ENCODE assay signal across 1 cellular context in the genomic region with DNA sequence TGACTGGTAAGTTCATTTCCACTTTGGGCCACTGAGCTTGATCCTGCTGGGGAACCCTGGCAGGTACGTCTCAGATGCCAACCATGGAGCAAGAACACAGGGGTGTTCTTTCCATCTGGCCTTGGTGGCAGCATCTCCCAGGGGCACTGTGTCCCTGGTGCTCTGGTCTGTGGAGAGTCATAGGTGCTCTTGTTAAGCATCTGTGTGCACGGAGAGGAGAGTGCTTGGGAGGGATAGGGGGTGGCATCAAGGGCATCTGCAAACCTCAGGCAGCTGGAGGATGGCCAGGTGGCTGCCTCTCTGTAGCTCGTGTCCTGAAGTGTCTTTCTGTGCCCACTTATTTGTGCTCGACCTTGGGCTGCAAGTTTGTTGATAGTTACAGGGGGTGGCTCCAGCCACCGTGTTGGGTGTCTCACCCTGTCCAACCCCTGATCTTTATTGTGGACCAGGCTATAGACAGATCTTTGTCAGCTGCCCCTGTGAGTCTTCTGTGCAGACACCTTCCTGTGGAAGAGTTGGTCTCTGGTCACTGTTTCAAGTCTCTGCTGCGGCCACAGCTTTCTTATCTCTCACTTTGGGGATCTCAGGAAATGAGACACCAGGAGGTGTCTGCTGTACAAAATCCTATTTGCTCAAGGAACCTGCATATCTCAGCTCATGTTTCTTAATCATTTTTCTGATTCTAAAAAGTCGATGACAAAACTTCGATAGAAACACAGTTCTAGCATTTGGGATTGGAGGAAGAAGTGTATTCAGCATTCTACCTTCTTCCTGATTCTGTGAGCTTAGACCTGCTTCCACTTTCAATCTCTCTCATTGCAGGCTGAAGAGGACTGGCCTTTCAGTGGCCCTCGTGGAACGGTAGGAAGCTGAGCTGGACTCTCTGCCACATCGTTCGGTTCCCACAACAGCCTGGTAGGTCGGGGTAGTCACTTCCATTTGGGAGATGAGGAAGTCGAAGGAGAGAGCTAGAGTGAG.
TF ChIP-seq lines count a peak whose summit lies in the region.

No MANE protein-coding gene starts in this region.

TF ChIP-seq in K562, 482 proteins besides CTCF, POLR2A, EP300 and RAD21 (continued from another document):
- TF ChIP-seq E2F8 (IDR thresholded peaks at IDR 0.05; ENCODE audit: low read depth, partially characterized antibody) (no peak), IFI16 (CRISPR knock-in tag; IDR thresholded peaks at IDR 0.05) (no peak), PRMT5 (CRISPR knock-in tag; IDR thresholded peaks at IDR 0.05) (no peak), PREB (CRISPR knock-in tag; IDR thresholded peaks at IDR 0.05) (no peak), MLLT1 (IDR thresholded peaks at IDR 0.05) (no peak), NR2C1 (IDR thresholded peaks at IDR 0.05) (no peak), NR2C1 (tag; IDR thresholded peaks at IDR 0.05) (no peak), SMARCA4 (IDR thresholded peaks at IDR 0.05) (peak; percentile 73; the same call in 1 of the 2 replicates), TEAD1 (CRISPR knock-in tag; IDR thresholded peaks at IDR 0.05) (no peak), HCFC1 (IDR thresholded peaks at IDR 0.05; ENCODE audit: low read depth, low read length) (0 out of 2 replicates have a peak, but pooled peaks have one; percentile 17), TAF1 (IDR thresholded peaks at IDR 0.05; ENCODE audit: control insufficient read depth, extremely low read depth, insufficient read depth, low read length, severe bottlenecking) (no peak), PRPF4 (IDR thresholded peaks at IDR 0.05; ENCODE audit: insufficient read depth, low read depth, low read length, poor library complexity, severe bottlenecking) (no peak), NCOA4 (IDR thresholded peaks at IDR 0.05; ENCODE audit: partially characterized antibody) (no peak), MEF2D (tag; conservative IDR thresholded peaks at IDR 0.05; ENCODE audit: low read depth) (no peak), DIDO1 (tag; IDR thresholded peaks at IDR 0.05; ENCODE audit: low read depth) (no peak), CHD4 (IDR thresholded peaks at IDR 0.05; ENCODE audit: insufficient read depth, insufficient replicate concordance, low read depth, low read length, poor library complexity, severe bottlenecking) (no peak), ZFX (CRISPR knock-in tag; IDR thresholded peaks at IDR 0.05) (no peak), NCOA6 (IDR thresholded peaks at IDR 0.05) (no peak), PHB2 (IDR thresholded peaks at IDR 0.05; ENCODE audit: low read depth) (no peak), HNRNPK (IDR thresholded peaks at IDR 0.05; ENCODE audit: low read depth, low read length, poor library complexity, severe bottlenecking) (no peak), IRF2 (CRISPR knock-in tag; IDR thresholded peaks at IDR 0.05) (no peak), HNRNPUL1 (IDR thresholded peaks at IDR 0.05; ENCODE audit: low read length) (no peak), ZNF395 (CRISPR knock-in tag; IDR thresholded peaks at IDR 0.05) (no peak), ZNF324 (CRISPR knock-in tag; IDR thresholded peaks at IDR 0.05) (no peak), THAP7 (CRISPR knock-in tag; IDR thresholded peaks at IDR 0.05) (no peak), ZNF76 (CRISPR knock-in tag; IDR thresholded peaks at IDR 0.05; ENCODE audit: borderline replicate concordance) (no peak), FOXA3 (CRISPR knock-in tag; conservative IDR thresholded peaks at IDR 0.05 in 1 of 2, IDR thresholded peaks at IDR 0.05 in 1 of 2) (peak in 1 of 2 experiments; percentile 43; a peak in 1 of 4 replicates)
- TF ChIP-seq, protein P1, sequence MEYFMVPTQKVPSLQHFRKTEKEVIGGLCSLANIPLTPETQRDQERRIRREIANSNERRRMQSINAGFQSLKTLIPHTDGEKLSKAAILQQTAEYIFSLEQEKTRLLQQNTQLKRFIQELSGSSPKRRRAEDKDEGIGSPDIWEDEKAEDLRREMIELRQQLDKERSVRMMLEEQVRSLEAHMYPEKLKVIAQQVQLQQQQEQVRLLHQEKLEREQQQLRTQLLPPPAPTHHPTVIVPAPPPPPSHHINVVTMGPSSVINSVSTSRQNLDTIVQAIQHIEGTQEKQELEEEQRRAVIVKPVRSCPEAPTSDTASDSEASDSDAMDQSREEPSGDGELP (CRISPR knock-in tag; IDR thresholded peaks at IDR 0.05; ENCODE audit: borderline replicate concordance) = peak; percentile 16; the same call in 1 of the 2 replicates
- TF ChIP-seq, protein P2, sequence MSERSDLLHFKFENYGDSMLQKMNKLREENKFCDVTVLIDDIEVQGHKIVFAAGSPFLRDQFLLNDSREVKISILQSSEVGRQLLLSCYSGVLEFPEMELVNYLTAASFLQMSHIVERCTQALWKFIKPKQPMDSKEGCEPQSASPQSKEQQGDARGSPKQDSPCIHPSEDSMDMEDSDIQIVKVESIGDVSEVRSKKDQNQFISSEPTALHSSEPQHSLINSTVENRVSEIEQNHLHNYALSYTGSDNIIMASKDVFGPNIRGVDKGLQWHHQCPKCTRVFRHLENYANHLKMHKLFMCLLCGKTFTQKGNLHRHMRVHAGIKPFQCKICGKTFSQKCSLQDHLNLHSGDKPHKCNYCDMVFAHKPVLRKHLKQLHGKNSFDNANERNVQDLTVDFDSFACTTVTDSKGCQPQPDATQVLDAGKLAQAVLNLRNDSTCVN (CRISPR knock-in tag; IDR thresholded peaks at IDR 0.05) = no peak
